9 cellular contexts compared by ENCODE assay signal in the genomic region with DNA sequence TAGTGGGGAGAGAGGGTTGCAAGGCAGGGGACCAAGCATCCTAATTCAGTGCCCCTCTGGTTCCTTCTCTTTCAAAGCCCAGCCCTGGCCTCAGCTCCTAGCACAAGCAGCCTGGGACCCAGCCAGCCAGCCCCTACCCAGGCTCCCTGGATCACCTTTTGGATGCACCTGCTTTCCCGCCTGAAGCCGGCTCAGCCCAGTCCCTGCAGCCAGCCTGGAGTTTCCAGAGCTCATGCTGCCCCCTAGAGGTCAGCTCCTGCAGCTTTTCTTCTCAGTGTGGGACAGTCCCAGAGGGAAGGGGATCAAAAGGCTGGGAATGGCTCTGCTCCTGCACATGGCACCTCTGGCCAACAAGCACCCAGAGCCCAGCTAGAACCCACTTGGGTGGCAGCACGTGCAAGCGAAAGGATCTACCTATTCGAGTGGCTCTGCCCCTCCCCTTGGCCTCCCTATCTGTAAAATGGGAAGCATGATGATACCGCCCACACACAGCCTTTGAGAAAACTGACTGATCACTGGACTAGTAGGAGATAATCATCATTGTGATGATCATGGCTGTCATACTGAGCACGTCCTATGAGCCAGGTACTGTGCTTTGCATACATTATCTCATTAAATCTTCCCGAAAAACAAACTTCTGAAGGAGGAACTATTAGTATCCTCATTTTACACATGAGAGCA. TPM values are rescaled to one million over a fixed set of nuclear protein-coding genes. Genes with fewer than 3 reads are reported as not detected.
DNase-seq lines count a peak whose midpoint lies in the region; ATAC-seq and TF ChIP-seq lines count a peak whose summit lies in the region.
"Had no signal": no experiment of that assay in that cellular context is flagged by ENCODE, and none has a peak within 500 bp of the region (broad histone marks: within the 10 kb centered on the region; RNA-seq: fewer than 3 reads in every experiment).

No MANE protein-coding gene starts in this region.

- CTCF ChIA-PET in AG04450 (lab: Charles Lee), result interaction anchor here (0.7 to 6.5 kb wide), 17 partner anchors 8 to 482 kb away, joined by 3 to 97 read pairs (median 3); partner anchors contain the start of gene INSYN2B

- H3K27ac ChIP-seq in AG04450 (ENCODE audit: low read depth, low read length) (no peak overlapping the region), foreskin keratinocyte (no peak overlapping the region), aorta (ENCODE audit: low read depth in 1 of 2, low read length in 2 of 2) (no peak overlapping the region)

- WGBS in aorta, 2 donors, result 29 to 30% methylated on average over 8 of the region's 8 CpGs

- intact Hi-C loops in aorta (cut with DNase I), result loop anchor here in 1 of 2 donors (2.0 kb wide), 1 partner anchor 83 kb away; no protein-coding TSS in a partner anchor

- POLR2A ChIA-PET in AG04450 (lab: Yijun Ruan, JAX), result interaction anchor here (0.5 kb wide), 1 partner anchor 90 kb away, joined by 3 read pairs; no protein-coding TSS in a partner anchor

- no peaks in the 10 kb centered on the region for H3K36me3 ChIP-seq in aorta (ENCODE audit: control insufficient read depth in 1 of 2, insufficient read depth in 2 of 2, low read length in 1 of 2)

- H3K4me3 ChIP-seq in AG04450 (ENCODE audit: low read depth, low read length), result no peak overlapping the region
- no peak overlapping the region for H3K4me3 ChIP-seq in GM12875 (ENCODE audit: low read depth, low read length)
- H3K4me3 ChIP-seq in aorta (ENCODE audit: low read length in 2 of 2), result no peak overlapping the region

- H3K9me3 ChIP-seq in AG04450 (ENCODE audit: control insufficient read depth, insufficient read depth, low read length) (no peaks in the 10 kb centered on the region), aorta (ENCODE audit: control insufficient read depth, low read length) (no peaks in the 10 kb centered on the region)

- DNase-seq in AG04450 (ENCODE audit: low read depth, low spot score) (no peak), NCI-H748 (lab: John Stamatoyannopoulos, UW; ENCODE audit: unreplicated experiment) (peak; percentile 75), foreskin keratinocyte (peak in 1 of 2 donors; percentile 33), non-pigmented ciliary epithelial cell (ENCODE audit: low read depth) (peak; percentile 9), aorta (peak in 1 of 2 donors; percentile 70)
- DNase-seq in activated T-cell treated with anti-CD3 and anti-CD28 coated beads, Interleukin-2, amount 50 U/mL, for 1 hour, result peak; percentile 28

- H3K4me1 ChIP-seq in foreskin keratinocyte (no peaks in the 10 kb centered on the region), aorta (ENCODE audit: control insufficient read depth in 1 of 2, insufficient read depth in 2 of 2, low read length in 2 of 2) (no peaks in the 10 kb centered on the region)

- no peaks in the 10 kb centered on the region for H3K27me3 ChIP-seq in AG04450 (ENCODE audit: control insufficient read depth, insufficient read depth, low read length)
- peaks cover 11% of the 10 kb centered on the region for H3K27me3 ChIP-seq in foreskin keratinocyte
- H3K27me3 ChIP-seq in aorta (ENCODE audit: control insufficient read depth in 1 of 2, insufficient read depth in 2 of 2, low read length in 1 of 2), result no peaks in the 10 kb centered on the region

- ATAC-seq in HG03045 (IDR thresholded peaks at IDR 0.05; ENCODE audit: unreplicated experiment), result peak; percentile 77
- ATAC-seq in foreskin keratinocyte, result peak; percentile 95
- ATAC-seq in aorta (ENCODE audit: low FRiP score), result peak; percentile 76
- ATAC-seq: naive thymus-derived CD8-positive, alpha-beta T cell had no signal

- peak; percentile 81 for TF ChIP-seq CTCF in AG04450 (IDR thresholded peaks at IDR 0.05; ENCODE audit: low read depth, low read length)
- peak; percentile 83 for TF ChIP-seq CTCF in GM12875 (IDR thresholded peaks at IDR 0.05; ENCODE audit: borderline replicate concordance, insufficient read depth, low read depth, low read length)
- peak; percentile 80 for TF ChIP-seq CTCF in foreskin keratinocyte (conservative IDR thresholded peaks at IDR 0.05)

RNA-seq across cellular contexts. Expression of gene C5orf58, which starts 48.6 kb away (rescaled TPM):
- polyA plus RNA-seq in AG04450 (2011; rRNA removed) (not detected in 2 replicates), foreskin keratinocyte (not detected in 2 replicates), aorta (not detected)
- not detected in 2 replicates for polyA minus RNA-seq in AG04450 (2011; rRNA and poly(A)+ RNA removed)
- total RNA-seq in foreskin keratinocyte (not detected in 2 replicates), aorta (not detected)
- total RNA-seq: naive thymus-derived CD8-positive, alpha-beta T cell had no signal
